Comparison of ENCODE assay signal across 24 cellular contexts in genomic region chr6:16811277-16811979, GRCh38.
"Had no signal": no experiment of that assay in that cellular context is flagged by ENCODE, and none has a peak within 500 bp of the region (broad histone marks: within the 10 kb centered on the region; RNA-seq: fewer than 3 reads in every experiment).

No MANE protein-coding gene starts in this region.

- ATAC-seq: Right ventricle myocardium inferior, SK-N-SH treated with all-trans-retinoic acid at 6 μM for 48 hours had no signal

- H3K36me3 ChIP-seq: MG63, Peyer's patch, SJCRH30 had no signal

- H3K9me3 ChIP-seq: MG63, SJCRH30 had no signal

- DNase-seq: Karpas-422; KG1; MG63; NCI-H1092; NCI-H1105 treated with DMSO at 0.1 percent for 48 hours; NCI-H1417 treated with DMSO at 0.1 percent for 48 hours; NCI-H146; NCI-H1694 treated with DMSO at 0.1 percent for 48 hours; NCI-H2029; NCI-H2081 treated with DMSO at 0.1 percent for 48 hours; NCI-H2171; NCI-H226; NCI-H446; NCI-H510A; NCI-H524 treated with DMSO at 0.1 percent for 48 hours; NCI-H69; NCI-H774; NK-92 treated with Interleukin-12 subunit alpha and Interleukin-12 subunit beta, amount 100 ng/mL, for 24 hours; PC-9; Peyer's patch; SHP77 treated with DMSO at 0.1 percent for 48 hours; SJCRH30 had no signal

- H3K4me1 ChIP-seq: Peyer's patch, SJCRH30 had no signal

- H3K4me2 ChIP-seq: PC-9 had no signal

- H2AFZ ChIP-seq: PC-9 had no signal

- H3K4me3 ChIP-seq: MG63, PC-9, Peyer's patch, SJCRH30 had no signal

- H3K27ac ChIP-seq: PC-9, Peyer's patch, SJCRH30 had no signal

- H3K27me3 ChIP-seq: MG63, Peyer's patch, SJCRH30 had no signal
